In the genomic region with DNA sequence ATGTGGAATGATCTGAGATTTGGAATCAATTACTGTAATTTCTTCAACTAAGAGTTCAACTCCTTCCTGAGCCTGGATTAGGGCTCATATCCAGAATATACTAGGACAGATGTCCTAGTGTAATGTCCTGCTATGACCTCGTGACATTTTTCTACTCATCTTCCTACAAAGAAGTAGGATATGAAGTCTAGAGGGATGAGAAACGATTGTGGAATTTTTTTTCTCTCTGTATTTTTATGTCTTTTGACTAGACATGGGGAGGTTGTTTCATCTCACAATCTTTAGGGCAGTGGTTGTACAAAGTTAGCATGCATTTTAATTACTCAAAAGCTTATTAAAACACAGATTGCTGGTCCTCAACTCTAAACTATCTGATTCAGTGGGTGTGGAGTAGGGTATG, we compare ENCODE assay signal across 32 cellular contexts.
"Had no signal": no experiment of that assay in that cellular context is flagged by ENCODE, and none has a peak within 500 bp of the region (broad histone marks: within the 10 kb centered on the region; RNA-seq: fewer than 3 reads in every experiment).

No MANE protein-coding gene starts in this region.

- H3K27me3 Mint-ChIP-seq: activated CD4-positive, alpha-beta T cell treated with anti-CD3 and anti-CD28 coated beads, Interleukin-2, amount 10 ng/mL, durations not matched to agents 24 days and 14 days; activated CD8-positive, alpha-beta T cell treated with anti-CD3 and anti-CD28 coated beads for 36 hours; activated naive CD8-positive, alpha-beta T cell treated with anti-CD3 and anti-CD28 coated beads, Interleukin-2, amount 10 ng/mL, durations not matched to agents 7 days and 5 days; activated T-helper 17 cell treated with anti-CD3 and anti-CD28 coated beads, Interleukin-2, amount 50 U/mL, for 72 hours; central memory CD8-positive, alpha-beta T cell had no signal

- H3K4me3 ChIP-seq: ascending aorta, cardiac muscle cell, Peyer's patch, SJSA1 had no signal

- H3K36me3 ChIP-seq: ascending aorta, cardiac muscle cell, Peyer's patch, SJSA1 had no signal

- H3K9ac ChIP-seq: SK-N-SH had no signal

- H3K4me1 ChIP-seq: ascending aorta, SJSA1 had no signal

- H3K4me2 ChIP-seq: SK-N-SH had no signal

- ATAC-seq: activated CD8-positive, alpha-beta T cell treated with anti-CD3 and anti-CD28 coated beads for 36 hours; activated T-cell treated with anti-CD3 and anti-CD28 coated beads, Interleukin-2, amount 50 U/mL, for 72 hours; activated T-helper 17 cell treated with anti-CD3 and anti-CD28 coated beads, Interleukin-2, amount 50 U/mL, for 72 hours had no signal

- DNase-seq: activated CD4-positive, alpha-beta T cell treated with anti-CD3 and anti-CD28 coated beads, Interleukin-2, amount 10 ng/mL, durations not matched to agents 24 days and 14 days; activated CD4-positive, alpha-beta T cell treated with anti-CD3 and anti-CD28 coated beads, Interleukin-2, amount 50 U/mL, for 4 hours; activated CD8-positive, alpha-beta T cell treated with anti-CD3 and anti-CD28 coated beads for 36 hours; activated effector memory CD4-positive, alpha-beta T cell treated with anti-CD3 and anti-CD28 coated beads, Interleukin-2, amount 50 U/mL, for 16 hours; activated naive CD4-positive, alpha-beta T cell; activated naive CD4-positive, alpha-beta T cell treated with anti-CD3 and anti-CD28 coated beads, Interleukin-2, amount 50 U/mL, for 16 hours; activated naive CD8-positive, alpha-beta T cell treated with anti-CD3 and anti-CD28 coated beads, Interleukin-2, amount 10 ng/mL, durations not matched to agents 7 days and 5 days; activated T-cell treated with anti-CD3 and anti-CD28 coated beads, Interleukin-2, amount 50 U/mL, for 1 hour; activated T-cell treated with anti-CD3 and anti-CD28 coated beads, Interleukin-2, amount 50 U/mL, for 72 hours; amygdala; NCI-H1105; NCI-H1436; NCI-H1694; NCI-H1930; NCI-H2081 treated with DMSO at 0.1 percent for 48 hours; NCI-H345; NCI-H510A; NCI-H526; NCI-H748 treated with DMSO at 0.1 percent for 48 hours; NK-92 treated with Interleukin-12 subunit alpha and Interleukin-12 subunit beta, amount 100 ng/mL, for 24 hours; PC-3; Peyer's patch; RPMI8226; SHP77 treated with DMSO at 0.1 percent for 48 hours; SK-N-SH had no signal

- H3K9me3 ChIP-seq: ascending aorta, Peyer's patch, SJSA1, SK-N-SH had no signal

- H3K4me3 Mint-ChIP-seq: activated CD4-positive, alpha-beta T cell treated with anti-CD3 and anti-CD28 coated beads, Interleukin-2, amount 10 ng/mL, durations not matched to agents 24 days and 14 days; activated CD8-positive, alpha-beta T cell treated with anti-CD3 and anti-CD28 coated beads for 36 hours; activated naive CD8-positive, alpha-beta T cell treated with anti-CD3 and anti-CD28 coated beads, Interleukin-2, amount 10 ng/mL, durations not matched to agents 7 days and 5 days; activated T-cell treated with anti-CD3 and anti-CD28 coated beads, Interleukin-2, amount 50 U/mL, for 72 hours; activated T-helper 17 cell treated with anti-CD3 and anti-CD28 coated beads, Interleukin-2, amount 50 U/mL, for 72 hours; central memory CD8-positive, alpha-beta T cell; T-helper 1 cell treated with Interleukin-12 subunit alpha and Interleukin-12 subunit beta and Interleukin-4 antibody, amounts not matched to agents 30 μg/mL and 1 μg/mL, for 36 hours; T-helper 2 cell treated with Interferon-gamma antibody and Interleukin-4, amounts not matched to agents 5 μg/mL and 100 μg/mL, for 36 hours had no signal

- H3K36me3 Mint-ChIP-seq: activated naive CD8-positive, alpha-beta T cell treated with anti-CD3 and anti-CD28 coated beads, Interleukin-2, amount 10 ng/mL, durations not matched to agents 7 days and 5 days had no signal

- H3K27ac Mint-ChIP-seq: activated CD4-positive, alpha-beta T cell treated with anti-CD3 and anti-CD28 coated beads, Interleukin-2, amount 10 ng/mL, durations not matched to agents 24 days and 14 days; activated CD8-positive, alpha-beta T cell treated with anti-CD3 and anti-CD28 coated beads for 36 hours; activated naive CD8-positive, alpha-beta T cell treated with anti-CD3 and anti-CD28 coated beads, Interleukin-2, amount 10 ng/mL, durations not matched to agents 7 days and 5 days; activated T-cell treated with anti-CD3 and anti-CD28 coated beads, Interleukin-2, amount 50 U/mL, for 72 hours; activated T-helper 17 cell treated with anti-CD3 and anti-CD28 coated beads, Interleukin-2, amount 50 U/mL, for 72 hours; T-helper 1 cell treated with Interleukin-12 subunit alpha and Interleukin-12 subunit beta and Interleukin-4 antibody, amounts not matched to agents 30 μg/mL and 1 μg/mL, for 36 hours; T-helper 2 cell treated with Interferon-gamma antibody and Interleukin-4, amounts not matched to agents 5 μg/mL and 100 μg/mL, for 36 hours had no signal

- H3K4me1 Mint-ChIP-seq: activated CD4-positive, alpha-beta T cell treated with anti-CD3 and anti-CD28 coated beads, Interleukin-2, amount 10 ng/mL, durations not matched to agents 24 days and 14 days; activated naive CD8-positive, alpha-beta T cell treated with anti-CD3 and anti-CD28 coated beads, Interleukin-2, amount 10 ng/mL, durations not matched to agents 7 days and 5 days; activated T-helper 17 cell treated with anti-CD3 and anti-CD28 coated beads, Interleukin-2, amount 50 U/mL, for 72 hours; central memory CD8-positive, alpha-beta T cell had no signal

- H3K27me3 ChIP-seq: ascending aorta, cardiac muscle cell, Peyer's patch, SJSA1 had no signal

- H3K9me3 Mint-ChIP-seq: activated CD8-positive, alpha-beta T cell treated with anti-CD3 and anti-CD28 coated beads for 36 hours; T-helper 1 cell treated with Interleukin-12 subunit alpha and Interleukin-12 subunit beta and Interleukin-4 antibody, amounts not matched to agents 30 μg/mL and 1 μg/mL, for 36 hours had no signal

- H3K27ac ChIP-seq: ascending aorta, cardiac muscle cell, Peyer's patch, SJSA1 had no signal
